10 cellular contexts compared by ENCODE assay signal in the genomic region with DNA sequence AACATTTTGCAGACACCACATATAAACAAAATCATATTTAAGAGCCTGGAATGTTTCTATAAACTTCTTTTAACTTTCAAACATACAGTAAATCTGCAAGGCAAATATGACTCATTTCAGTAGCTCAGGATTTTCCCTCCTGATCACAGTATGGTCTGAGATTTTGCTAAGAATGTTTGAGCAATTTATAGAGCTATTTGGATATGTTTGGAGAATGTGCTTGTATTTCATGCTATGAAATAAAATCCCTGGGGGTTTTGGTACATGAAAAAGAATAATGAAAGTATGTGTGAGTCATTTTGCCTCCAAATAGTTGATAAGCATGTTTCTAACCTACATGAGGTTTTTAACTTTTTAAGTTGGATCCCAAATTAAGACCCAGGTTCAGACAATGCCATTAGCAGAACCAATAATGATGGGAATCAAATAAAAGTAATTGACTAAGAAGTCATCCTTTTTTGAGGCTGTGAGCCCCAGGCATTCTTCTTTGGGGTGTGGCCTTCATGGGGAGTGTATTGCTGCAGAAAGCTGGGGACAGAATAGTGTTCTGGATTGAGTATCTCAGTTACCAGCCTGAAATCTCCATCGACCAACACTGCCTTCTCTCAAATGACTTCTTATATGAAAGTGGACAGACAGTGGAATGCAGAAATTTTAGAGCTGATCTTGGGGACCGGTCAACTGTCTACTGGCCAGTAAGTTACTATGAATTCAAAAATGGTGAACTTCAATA.
DNase-seq lines count a peak whose midpoint lies in the region; ATAC-seq, FAIRE-seq and TF ChIP-seq lines count a peak whose summit lies in the region.
"Had no signal": no experiment of that assay in that cellular context is flagged by ENCODE, and none has a peak within 500 bp of the region (broad histone marks: within the 10 kb centered on the region; RNA-seq: fewer than 3 reads in every experiment).

No MANE protein-coding gene starts in this region.

- no peaks in the 10 kb centered on the region for H3K27me3 Mint-ChIP-seq in Calu3 (ENCODE audit: unreplicated experiment)

- FAIRE-seq in pancreas (lab: Jason Lieb, UNC), result peak; percentile 72

- TF ChIP-seq POLR2A in erythroblast (IDR thresholded peaks at IDR 0.05; ENCODE audit: low read length), result no peak

- no peaks in the 10 kb centered on the region for H3K36me3 Mint-ChIP-seq in Calu3 (ENCODE audit: insufficient read depth, unreplicated experiment)

- DNase-seq in GM12865 (ENCODE audit: low read depth) (peak; percentile 61), brain pericyte (ENCODE audit: low read depth, low spot score) (peak; percentile 63), pancreas (no peak), anterior cingulate cortex (lab: John Stamatoyannopoulos, UW) (no peak), Calu3 (no peak), erythroblast (lab: John Stamatoyannopoulos, UW) (no peak)
- DNase-seq in activated effector memory CD4-positive, alpha-beta T cell treated with anti-CD3 and anti-CD28 coated beads, Interleukin-2, amount 50 U/mL, for 16 hours, result no peak
- DNase-seq: dermis blood vessel endothelial cell, NCI-H69 had no signal

- no peaks in the 10 kb centered on the region for H3K27me3 ChIP-seq in pancreas

- peak; percentile 53 for ATAC-seq in HG02759 (IDR thresholded peaks at IDR 0.05; ENCODE audit: unreplicated experiment)
- ATAC-seq in pancreas, result no peak

- H3K4me3 Mint-ChIP-seq in Calu3 (ENCODE audit: low read depth, unreplicated experiment), result no peak overlapping the region

- BruUV-seq in Calu3 (replicated peaks; lab: Mats Ljungman, UMichigan), result no TSS peak

- CTCF ChIA-PET in Calu3 (lab: Charles Lee), result no interaction called here

- no peak overlapping the region for H3K27ac Mint-ChIP-seq in Calu3 (ENCODE audit: unreplicated experiment)

- 73 to 84% methylated on average over 2 of the region's 2 CpGs for WGBS in pancreas, 2 donors

- H3K4me1 ChIP-seq in pancreas, result no peaks in the 10 kb centered on the region

- H3K4me3 ChIP-seq in GM12865 (ENCODE audit: low read depth, low read length) (no peak overlapping the region), pancreas (no peak overlapping the region)

- peaks cover 3% of the 10 kb centered on the region for H3K9me3 Mint-ChIP-seq in Calu3 (ENCODE audit: low read depth, unreplicated experiment)

- TF ChIP-seq CTCF in GM12865 (IDR thresholded peaks at IDR 0.05; ENCODE audit: insufficient read depth, low read depth, low read length, missing control alignments) (no peak), pancreas (IDR thresholded peaks at IDR 0.05) (no peak), Calu3 (IDR thresholded peaks at IDR 0.05; ENCODE audit: unreplicated experiment) (no peak)

- H3K4me1 Mint-ChIP-seq in Calu3 (ENCODE audit: low read depth, unreplicated experiment), result no peaks in the 10 kb centered on the region

- no peak overlapping the region for H3K27ac ChIP-seq in pancreas

- H3K9me3 ChIP-seq in pancreas, result no peaks in the 10 kb centered on the region

- intact Hi-C loops in pancreas (cut with DNase I) (no loop called here), Calu3 (cut with micrococcal nuclease; ENCODE audit: unreplicated experiment) (no loop called here)

- no peaks in the 10 kb centered on the region for H3K36me3 ChIP-seq in pancreas

Comparison
In these comparisons a context has a peak if more than half of its experiments do, and no peak if none do; other contexts are left out.
1. DNase-seq: peak in GM12865 (single experiment) and brain pericyte (single experiment); none in pancreas (0 of 6), activated effector memory CD4-positive, alpha-beta T cell treated with anti-CD3 and anti-CD28 coated beads, Interleukin-2, amount 50 U/mL, for 16 hours (single experiment), anterior cingulate cortex (0 of 58), Calu3 (single experiment) and erythroblast (0 of 2).